In genomic region chr14:35964736-35965135, GRCh38 we compare ENCODE assay signal across 1 cellular context.
TF ChIP-seq lines count a peak whose summit lies in the region.

No MANE protein-coding gene starts in this region.

TF ChIP-seq in GM23338, 12 proteins besides CTCF, POLR2A, EP300 and RAD21 (continued from another document):
- TF ChIP-seq REST (IDR thresholded peaks at IDR 0.05; ENCODE audit: unreplicated experiment) = no peak
- TF ChIP-seq, protein P1, sequence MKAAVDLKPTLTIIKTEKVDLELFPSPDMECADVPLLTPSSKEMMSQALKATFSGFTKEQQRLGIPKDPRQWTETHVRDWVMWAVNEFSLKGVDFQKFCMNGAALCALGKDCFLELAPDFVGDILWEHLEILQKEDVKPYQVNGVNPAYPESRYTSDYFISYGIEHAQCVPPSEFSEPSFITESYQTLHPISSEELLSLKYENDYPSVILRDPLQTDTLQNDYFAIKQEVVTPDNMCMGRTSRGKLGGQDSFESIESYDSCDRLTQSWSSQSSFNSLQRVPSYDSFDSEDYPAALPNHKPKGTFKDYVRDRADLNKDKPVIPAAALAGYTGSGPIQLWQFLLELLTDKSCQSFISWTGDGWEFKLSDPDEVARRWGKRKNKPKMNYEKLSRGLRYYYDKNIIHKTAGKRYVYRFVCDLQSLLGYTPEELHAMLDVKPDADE (IDR thresholded peaks at IDR 0.05) = no peak
TF ChIP-seq in GM23338: peak in this region for 0.
